Comparison of ENCODE assay signal across 8 cellular contexts in genomic region chr19:54189020-54189667, GRCh38. TPM values are rescaled to one million over a fixed set of nuclear protein-coding genes. Genes with fewer than 3 reads are reported as not detected.
DNase-seq lines count a peak whose midpoint lies in the region; ATAC-seq, FAIRE-seq and TF ChIP-seq lines count a peak whose summit lies in the region.

A gene with protein sequence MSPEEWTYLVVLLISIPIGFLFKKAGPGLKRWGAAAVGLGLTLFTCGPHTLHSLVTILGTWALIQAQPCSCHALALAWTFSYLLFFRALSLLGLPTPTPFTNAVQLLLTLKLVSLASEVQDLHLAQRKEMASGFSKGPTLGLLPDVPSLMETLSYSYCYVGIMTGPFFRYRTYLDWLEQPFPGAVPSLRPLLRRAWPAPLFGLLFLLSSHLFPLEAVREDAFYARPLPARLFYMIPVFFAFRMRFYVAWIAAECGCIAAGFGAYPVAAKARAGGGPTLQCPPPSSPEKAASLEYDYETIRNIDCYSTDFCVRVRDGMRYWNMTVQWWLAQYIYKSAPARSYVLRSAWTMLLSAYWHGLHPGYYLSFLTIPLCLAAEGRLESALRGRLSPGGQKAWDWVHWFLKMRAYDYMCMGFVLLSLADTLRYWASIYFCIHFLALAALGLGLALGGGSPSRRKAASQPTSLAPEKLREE (minus strand): TSS chr19:54189580. CDS start chr19:54188508, 1,072 bp downstream.

- H3K9ac ChIP-seq in Loucy (ENCODE audit: low read depth, low read length, poor library complexity, severe bottlenecking) = peak within 1 kb of the TSS; percentile 95
- peak within 1 kb of the TSS; percentile 92 for H3K9ac ChIP-seq in HepG2 (ENCODE audit: insufficient read depth, low read depth, low read length)

- peaks cover 47% of the 10 kb centered on the region for H3K79me2 ChIP-seq in GM23338 (replicated peaks; ENCODE audit: insufficient read depth)
- peaks cover 48% of the 10 kb centered on the region for H3K79me2 ChIP-seq in Loucy (ENCODE audit: insufficient read depth, low read length)
- peaks cover 28% of the 10 kb centered on the region for H3K79me2 ChIP-seq in HepG2 (ENCODE audit: insufficient read depth, low read length)

- peaks cover 42% of the 10 kb centered on the region for H3K36me3 Mint-ChIP-seq in GM23338 (ENCODE audit: low read depth)

- H3K27me3 ChIP-seq in GM23338 (ENCODE audit: insufficient read depth) (no peaks in the 10 kb centered on the region), Loucy (ENCODE audit: insufficient read depth, low read length, poor library complexity, severe bottlenecking) (no peaks in the 10 kb centered on the region), breast epithelium (no peaks in the 10 kb centered on the region), HepG2 (ENCODE audit: control insufficient read depth in 1 of 2, insufficient read depth in 2 of 2, low read length in 2 of 2) (no peaks in the 10 kb centered on the region), thoracic aorta (replicated peaks; ENCODE audit: insufficient read depth) (no peaks in the 10 kb centered on the region)

- peak within 1 kb of the TSS; percentile 100 for H3K27ac Mint-ChIP-seq in GM23338

- H4K20me1 ChIP-seq in GM23338 (replicated peaks; ENCODE audit: insufficient read depth) (peaks cover 13% of the 10 kb centered on the region), Loucy (ENCODE audit: insufficient read depth, low read length, poor library complexity, severe bottlenecking) (peaks cover 26% of the 10 kb centered on the region), HepG2 (ENCODE audit: insufficient read depth, low read length) (no peaks in the 10 kb centered on the region)

- H3K4me2 ChIP-seq in GM23338 (peak within 1 kb of the TSS; percentile 98), Loucy (ENCODE audit: low read depth, low read length, poor library complexity, severe bottlenecking) (peak within 1 kb of the TSS; percentile 84), HepG2 (ENCODE audit: low read depth, low read length) (peak within 1 kb of the TSS; percentile 95)

- H3K27me3 Mint-ChIP-seq in GM23338 (ENCODE audit: insufficient read depth, low read depth, poor library complexity) = peaks cover 18% of the 10 kb centered on the region

- intact Hi-C loops in breast epithelium (cut with DNase I; ENCODE audit: low total_unique reads) (no loop called here), HepG2 (cut with micrococcal nuclease; ENCODE audit: unreplicated experiment) (no loop called here)

- H3K9me2 ChIP-seq in GM23338 (ENCODE audit: insufficient read depth) (no peaks in the 10 kb centered on the region), Loucy (replicated peaks; ENCODE audit: low read depth, low read length) (no peaks in the 10 kb centered on the region)

- H3K4me3 ChIP-seq in GM23338 = peak within 1 kb of the TSS; percentile 97
- peak within 1 kb of the TSS; percentile 89 for H3K4me3 ChIP-seq in Loucy (ENCODE audit: low read length, poor library complexity, severe bottlenecking)
- peak within 1 kb of the TSS; percentile 65 to 93 (median 70) for H3K4me3 ChIP-seq in breast epithelium
- peak within 1 kb of the TSS; percentile 73 to 88 (median 74) for H3K4me3 ChIP-seq in HepG2 (replicated peaks in 1 of 3; ENCODE audit: insufficient read depth in 1 of 3, low read depth in 2 of 3, low read length in 3 of 3)
- H3K4me3 ChIP-seq in thoracic aorta = peak within 1 kb of the TSS; percentile 85

- H3K4me1 ChIP-seq in GM23338 (ENCODE audit: insufficient read depth) (peaks cover 7% of the 10 kb centered on the region; the same call in 1 of the 2 replicates), Loucy (ENCODE audit: insufficient read depth, low read length, poor library complexity, severe bottlenecking) (peaks cover 26% of the 10 kb centered on the region), breast epithelium (peaks cover 0 to 17% of the 10 kb centered on the region in 2 donors), HepG2 (ENCODE audit: insufficient read depth, low read length) (peaks cover 40% of the 10 kb centered on the region), thoracic aorta (ENCODE audit: control insufficient read depth in 1 of 2, low read depth in 2 of 2) (peaks cover 14 to 28% of the 10 kb centered on the region in 2 donors)

- peak within 1 kb of the TSS; percentile 88 for H3K4me3 Mint-ChIP-seq in GM23338

- no peak for FAIRE-seq in HepG2 (lab: Jason Lieb, UNC)

- TF ChIP-seq CTCF in GM23338 (conservative IDR thresholded peaks at IDR 0.05; ENCODE audit: low read depth in 2 of 2) (peak; percentile 10 to 48; a peak in 2 of 4 replicates), Loucy (conservative IDR thresholded peaks at IDR 0.05; ENCODE audit: low read length) (peak; percentile 41), breast epithelium (IDR thresholded peaks at IDR 0.05) (peak in 1 of 3 donors; percentile 15), HepG2 (CRISPR knock-in tag; IDR thresholded peaks at IDR 0.05) (peak; percentile 68), thoracic aorta (IDR thresholded peaks at IDR 0.05) (peak; percentile 36)

- under 1% methylated on average over 25 of the region's 64 CpGs for WGBS in HepG2 (ENCODE audit: low lambda C conversion rate)

- BruUV-seq in HepG2 (replicated peaks; lab: Mats Ljungman, UMichigan) = no TSS peak

- H3K9me3 ChIP-seq in Loucy (ENCODE audit: insufficient read depth, low read depth, low read length) = no peaks in the 10 kb centered on the region
- no peaks in the 10 kb centered on the region for H3K9me3 ChIP-seq in breast epithelium
- H3K9me3 ChIP-seq in HepG2 (ENCODE audit: low read length) = no peaks in the 10 kb centered on the region
- H3K9me3 ChIP-seq in thoracic aorta = no peaks in the 10 kb centered on the region

- CTCF ChIA-PET in HepG2 (lab: Yijun Ruan, JAX; ENCODE audit: low intra/inter-chr PET ratio, low total read pairs) = interaction anchor here (2.0 kb wide), 1 partner anchor 42 kb away, joined by 7 read pairs; no protein-coding TSS in a partner anchor

- H3K36me3 ChIP-seq in GM23338 (ENCODE audit: insufficient read depth) (peaks cover 13% of the 10 kb centered on the region), Loucy (ENCODE audit: insufficient read depth, low read length) (peaks cover 10% of the 10 kb centered on the region; the same call in 1 of the 2 replicates), breast epithelium (no peaks in the 10 kb centered on the region), HepG2 (replicated peaks in 1 of 2; ENCODE audit: control insufficient read depth in 1 of 2, insufficient read depth in 2 of 2, low read length in 2 of 2) (peaks cover 6 to 22% of the 10 kb centered on the region in 2 experiments; a peak in 4 of 5 replicates), thoracic aorta (peaks cover 9% of the 10 kb centered on the region)

- peak; percentile 36 for ATAC-seq in GM23338
- ATAC-seq in HepG2 = peak; percentile 67
- ATAC-seq in thoracic aorta (ENCODE audit: insufficient number of reproducible peaks, low FRiP score, low read depth) = peak; percentile 2

- H3K4me1 Mint-ChIP-seq in GM23338 = peaks cover 29% of the 10 kb centered on the region

- H3F3A ChIP-seq in GM23338 (replicated peaks; ENCODE audit: low read depth) = peaks cover 10% of the 10 kb centered on the region; the same call in 1 of the 2 replicates
- H3F3A ChIP-seq in Loucy (ENCODE audit: low read depth) = no peaks in the 10 kb centered on the region

- TF ChIP-seq RAD21 in HepG2 (CRISPR knock-in tag; IDR thresholded peaks at IDR 0.05) = peak; percentile 91

- no peak for TF ChIP-seq EP300 in HepG2 (IDR thresholded peaks at IDR 0.05; ENCODE audit: low read depth in 2 of 2, low read length in 2 of 2)
- no peak for TF ChIP-seq EP300 in HepG2 (CRISPR knock-in tag; IDR thresholded peaks at IDR 0.05; ENCODE audit: borderline replicate concordance)

- no peak for TF ChIP-seq POLR2A in breast epithelium (IDR thresholded peaks at IDR 0.05)
- peak; percentile 74 to 90 for TF ChIP-seq POLR2A in HepG2 (IDR thresholded peaks at IDR 0.05; ENCODE audit: insufficient read depth in 1 of 2, low read depth in 2 of 2, low read length in 2 of 2)

- DNase-seq in NCI-H146 treated with DMSO at 0.1 percent for 48 hours (lab: John Stamatoyannopoulos, UW; ENCODE audit: unreplicated experiment) = peak; percentile 68
- no peak for DNase-seq in NCI-H146 (lab: John Stamatoyannopoulos, UW)
- no peak for DNase-seq in GM23338 (ENCODE audit: low spot score)
- DNase-seq in breast epithelium (ENCODE audit: low spot score in 2 of 2) = no peak
- no peak for DNase-seq in HepG2 (ENCODE audit: low spot score)
- no peak for DNase-seq in thoracic aorta (ENCODE audit: low spot score)
- no peak for DNase-seq in central memory CD4-positive, alpha-beta T cell

- H3K27ac ChIP-seq in GM23338 (ENCODE audit: low read depth) (peak within 1 kb of the TSS; percentile 94), breast epithelium (peak within 1 kb of the TSS; percentile 96 to 99), HepG2 (ENCODE audit: extremely low read length, insufficient read depth, low read length) (peak within 1 kb of the TSS; percentile 96), thoracic aorta (peak within 1 kb of the TSS; percentile 99)

- POLR2A ChIA-PET in HepG2 (lab: Yijun Ruan, JAX) = interaction anchor here (0.6 to 4.9 kb wide), 22 partner anchors 12 to 1465 kb away, joined by 3 to 306 read pairs (median 5); partner anchors contain the start of genes CNOT3, LENG1, LENG9 and MYADM

- in situ Hi-C loops in HepG2 (cut with HindIII; ENCODE audit: extremely low pct_ligation_motif_present, low pct_unique_long_range_greater_than_20kb) = no loop called here

- H3K9me3 Mint-ChIP-seq in GM23338 = no peaks in the 10 kb centered on the region; the same call in 2 of the 3 replicates

- H2AFZ ChIP-seq in GM23338 (no peak within 1 kb of the TSS; the same call in 1 of the 2 replicates), Loucy (ENCODE audit: low read length) (peak within 1 kb of the TSS; percentile 80), HepG2 (ENCODE audit: low read length) (no peak within 1 kb of the TSS)

RNA-seq across cellular contexts. Expression of the gene that starts here (rescaled TPM):
- total RNA-seq in GM23338 (2014; rRNA removed; shearing (Covaris generic)) = 140 and 184 TPM in 2 replicates
- polyA plus RNA-seq in GM23338 (2016; fragmentation: Nextera tagmentation; extraction: Ambion mirVana) (73.5 and 77.8 TPM in 2 replicates), HepG2 (2011; rRNA removed) (25.5 and 42.2 TPM in 2 replicates)
- total RNA-seq in breast epithelium (10 to 100 TPM; 16.5 to 37.3 (median 24.6) TPM), HepG2 (2016; rRNA removed; fragmentation: Illumina TruSeq; extraction: Trizol) (9.0 and 22.2 TPM in 2 replicates), thoracic aorta (10 to 100 TPM; 46.0 to 61.1 TPM)
- total RNA-seq in HepG2 (2016; cell fraction: cytosol; rRNA removed; fragmentation: Illumina TruSeq; extraction: Trizol; ENCODE audit: low read depth) = 6.0 and 7.0 TPM in 2 replicates
- total RNA-seq in HepG2 (2016; cell fraction: insoluble cytoplasmic fraction; rRNA removed; fragmentation: Illumina TruSeq; extraction: Trizol) = 9.8 and 24.6 TPM in 2 replicates
- 10.9 and 16.4 TPM in 2 replicates for total RNA-seq in HepG2 (2016; cell fraction: membrane; rRNA removed; fragmentation: Illumina TruSeq; extraction: Trizol)
- total RNA-seq in HepG2 (2016; cell fraction: nucleus; rRNA removed; fragmentation: Illumina TruSeq; extraction: Trizol) = 22.1 and 22.7 TPM in 2 replicates
- 14.0 and 19.6 TPM in 2 replicates for polyA plus RNA-seq in HepG2 (2011; cell fraction: cytosol; rRNA removed)
- 62.9 and 70.0 TPM in 2 replicates for polyA plus RNA-seq in HepG2 (2011; cell fraction: nucleus; rRNA removed)
- 26.2 and 43.9 TPM in 2 replicates for polyA plus RNA-seq in HepG2 (2012)
- polyA plus RNA-seq in HepG2 (2016; cell fraction: cytosol; fragmentation: Illumina TruSeq; extraction: Trizol; ENCODE audit: low read depth) = 5.9 and 6.3 TPM in 2 replicates
- 14.0 and 15.8 TPM in 2 replicates for polyA plus RNA-seq in HepG2 (2016; cell fraction: insoluble cytoplasmic fraction; fragmentation: Illumina TruSeq; extraction: Trizol; ENCODE audit: low read depth)
- polyA plus RNA-seq in HepG2 (2016; cell fraction: membrane; fragmentation: Illumina TruSeq; extraction: Trizol; ENCODE audit: low read depth) = 15.2 and 15.3 TPM in 2 replicates
- polyA plus RNA-seq in HepG2 (2016; cell fraction: nucleus; fragmentation: Illumina TruSeq; extraction: Trizol; ENCODE audit: insufficient read depth, low read depth) = 55.8 and 59.3 TPM in 2 replicates
- 43.8 and 78.6 TPM in 2 replicates for polyA minus RNA-seq in HepG2 (2011; rRNA and poly(A)+ RNA removed; ENCODE audit: low replicate concordance)
- 25.2 and 27.9 TPM in 2 replicates for polyA minus RNA-seq in HepG2 (2011; cell fraction: cytosol; rRNA and poly(A)+ RNA removed)
- 11.7 and 13.1 TPM in 2 replicates for polyA minus RNA-seq in HepG2 (2011; cell fraction: nucleus; rRNA and poly(A)+ RNA removed)

Comparison
In these comparisons a context has a peak if more than half of its experiments do, and no peak if none do; other contexts are left out.
1. ATAC-seq: peak in every context shown above with its lines; median percentile 67 in HepG2; 36 in GM23338; 2 in thoracic aorta.